ENCODE assay signal across 2 cellular contexts in genomic region chr9:75071530-75072122, GRCh38.
TF ChIP-seq lines count a peak whose summit lies in the region.

No MANE protein-coding gene starts in this region.

TF ChIP-seq in HCT116, 20 proteins besides CTCF, POLR2A, EP300 and RAD21 (continued from another document):
- TF ChIP-seq POLR2AphosphoS5 (IDR thresholded peaks at IDR 0.05; ENCODE audit: low read depth, low read length) (no peak; the same call in 1 of the 2 replicates), CBX3 (IDR thresholded peaks at IDR 0.05; ENCODE audit: low read depth) (peak; percentile 59; the same call in 1 of the 2 replicates)
- TF ChIP-seq, protein P1, sequence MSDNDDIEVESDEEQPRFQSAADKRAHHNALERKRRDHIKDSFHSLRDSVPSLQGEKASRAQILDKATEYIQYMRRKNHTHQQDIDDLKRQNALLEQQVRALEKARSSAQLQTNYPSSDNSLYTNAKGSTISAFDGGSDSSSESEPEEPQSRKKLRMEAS (IDR thresholded peaks at IDR 0.05): peak; percentile 44; the same call in 1 of the 2 replicates
TF ChIP-seq in HCT116: peak in this region for 5.

TF ChIP-seq in SK-N-SH, 30 proteins besides CTCF, POLR2A, EP300 and RAD21 (continued from another document):
- no peak for TF ChIP-seq ZBTB33 (IDR thresholded peaks at IDR 0.05; ENCODE audit: borderline replicate concordance, low read depth)
- no peak for TF ChIP-seq RCOR1 (IDR thresholded peaks at IDR 0.05; ENCODE audit: low read length)
- no peak for TF ChIP-seq NRF1 (IDR thresholded peaks at IDR 0.05; ENCODE audit: low read depth, low read length)
- TF ChIP-seq USF1 (IDR thresholded peaks at IDR 0.05; ENCODE audit: borderline replicate concordance, low read depth): no peak
- peak; percentile 52; the same call in 1 of the 2 replicates for TF ChIP-seq FOSL2 (IDR thresholded peaks at IDR 0.05; ENCODE audit: borderline replicate concordance, low read depth)
- no peak for TF ChIP-seq SIN3A (IDR thresholded peaks at IDR 0.05; ENCODE audit: borderline replicate concordance, low read depth, low read length)
- no peak for TF ChIP-seq SMC3 (IDR thresholded peaks at IDR 0.05; ENCODE audit: low read depth, low read length)
